In the genomic region with DNA sequence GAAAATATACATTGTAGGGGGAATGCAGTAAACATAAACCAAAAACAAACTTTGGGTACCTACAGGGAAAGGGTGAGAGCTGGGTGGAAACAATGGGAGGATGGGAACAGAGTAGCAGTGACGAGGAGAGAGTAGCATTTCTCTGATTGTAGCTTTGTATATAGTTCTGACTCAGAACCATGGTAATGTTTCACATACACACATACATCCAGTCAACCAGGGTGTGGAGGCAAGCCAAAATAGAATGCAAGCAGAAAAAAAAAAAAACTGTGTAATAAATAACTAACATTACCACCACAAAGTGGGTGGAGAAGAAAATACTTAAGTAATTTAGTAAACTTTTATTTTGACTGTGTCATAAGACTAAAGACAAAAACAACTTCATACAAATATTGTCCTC, we compare ENCODE assay signal across 11 cellular contexts.
A peak's percentile ranks its signal among the peaks of the same experiment; 100 is the strongest.
DNase-seq lines count a peak whose midpoint lies in the region; ATAC-seq and TF ChIP-seq lines count a peak whose summit lies in the region.
"Had no signal": no experiment of that assay in that cellular context is flagged by ENCODE, and none has a peak within 500 bp of the region (broad histone marks: within the 10 kb centered on the region; RNA-seq: fewer than 3 reads in every experiment).

No MANE protein-coding gene starts in this region.

- no peak overlapping the region for H3K4me3 Mint-ChIP-seq in nephron

- no peak for TF ChIP-seq CTCF in nephron (IDR thresholded peaks at IDR 0.05; ENCODE audit: unreplicated experiment in 3 of 3)

- DNase-seq in HCEC 1CT (peak; percentile 84), NCI-H146 treated with DMSO at 0.1 percent for 48 hours (lab: John Stamatoyannopoulos, UW; ENCODE audit: unreplicated experiment) (no peak), C1 segment of cervical spinal cord (lab: John Stamatoyannopoulos, UW) (no peak)
- DNase-seq: activated CD4-positive, alpha-beta T cell treated with anti-CD3 and anti-CD28 coated beads for 48 hours; hippocampal formation; NCI-H187 treated with DMSO at 0.1 percent for 48 hours; Peyer's patch had no signal

- no peaks in the 10 kb centered on the region for H3K9me3 Mint-ChIP-seq in nephron

- ATAC-seq in GM18909 (IDR thresholded peaks at IDR 0.05; ENCODE audit: poor library complexity, unreplicated experiment) = peak; percentile 91
- ATAC-seq in HG03521 (IDR thresholded peaks at IDR 0.05; ENCODE audit: unreplicated experiment) = peak; percentile 77
- no peak for ATAC-seq in HG03442 (IDR thresholded peaks at IDR 0.05; ENCODE audit: unreplicated experiment)

- no peaks in the 10 kb centered on the region for H3K4me1 Mint-ChIP-seq in nephron

- H3K36me3 Mint-ChIP-seq in nephron (ENCODE audit: low read depth) = no peaks in the 10 kb centered on the region

- H3K27ac Mint-ChIP-seq in nephron = peak overlapping the region; percentile 74 to 95 (median 85)

- peaks cover 11% of the 10 kb centered on the region for H3K27me3 Mint-ChIP-seq in nephron (ENCODE audit: low read depth)
